ENCODE assay signal across 2 cellular contexts in genomic region chr4:40446785-40447184, GRCh38.
TF ChIP-seq lines count a peak whose summit lies in the region.

No MANE protein-coding gene starts in this region.

TF ChIP-seq in SK-N-SH treated with all-trans-retinoic acid at 6 μM for 48 hours, 23 proteins besides CTCF, POLR2A, EP300 and RAD21 (continued from another document):
- TF ChIP-seq CREB5 (CRISPR knock-in tag; IDR thresholded peaks at IDR 0.05; ENCODE audit: low read depth): no peak
- no peak for TF ChIP-seq ZNF8 (CRISPR knock-in tag; IDR thresholded peaks at IDR 0.05)
- no peak for TF ChIP-seq TCF4 (CRISPR knock-in tag; IDR thresholded peaks at IDR 0.05; ENCODE audit: borderline replicate concordance)
- no peak for TF ChIP-seq BACH2 (CRISPR knock-in tag; IDR thresholded peaks at IDR 0.05; ENCODE audit: borderline replicate concordance)
- TF ChIP-seq ESRRG (CRISPR knock-in tag; IDR thresholded peaks at IDR 0.05): no peak
- TF ChIP-seq, protein P1, sequence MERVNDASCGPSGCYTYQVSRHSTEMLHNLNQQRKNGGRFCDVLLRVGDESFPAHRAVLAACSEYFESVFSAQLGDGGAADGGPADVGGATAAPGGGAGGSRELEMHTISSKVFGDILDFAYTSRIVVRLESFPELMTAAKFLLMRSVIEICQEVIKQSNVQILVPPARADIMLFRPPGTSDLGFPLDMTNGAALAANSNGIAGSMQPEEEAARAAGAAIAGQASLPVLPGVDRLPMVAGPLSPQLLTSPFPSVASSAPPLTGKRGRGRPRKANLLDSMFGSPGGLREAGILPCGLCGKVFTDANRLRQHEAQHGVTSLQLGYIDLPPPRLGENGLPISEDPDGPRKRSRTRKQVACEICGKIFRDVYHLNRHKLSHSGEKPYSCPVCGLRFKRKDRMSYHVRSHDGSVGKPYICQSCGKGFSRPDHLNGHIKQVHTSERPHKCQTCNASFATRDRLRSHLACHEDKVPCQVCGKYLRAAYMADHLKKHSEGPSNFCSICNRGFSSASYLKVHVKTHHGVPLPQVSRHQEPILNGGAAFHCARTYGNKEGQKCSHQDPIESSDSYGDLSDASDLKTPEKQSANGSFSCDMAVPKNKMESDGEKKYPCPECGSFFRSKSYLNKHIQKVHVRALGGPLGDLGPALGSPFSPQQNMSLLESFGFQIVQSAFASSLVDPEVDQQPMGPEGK (CRISPR knock-in tag; IDR thresholded peaks at IDR 0.05; ENCODE audit: borderline replicate concordance): no peak
- no peak for TF ChIP-seq SNAI2 (CRISPR knock-in tag; IDR thresholded peaks at IDR 0.05)
- no peak for TF ChIP-seq PPARA (CRISPR knock-in tag; IDR thresholded peaks at IDR 0.05; ENCODE audit: borderline replicate concordance)
- TF ChIP-seq CSDC2 (CRISPR knock-in tag; IDR thresholded peaks at IDR 0.05): no peak
- no peak for TF ChIP-seq ISL1 (CRISPR knock-in tag; IDR thresholded peaks at IDR 0.05)

TF ChIP-seq in SK-N-SH, 30 proteins besides CTCF, POLR2A, EP300 and RAD21 (continued from another document):
- TF ChIP-seq, protein P2, sequence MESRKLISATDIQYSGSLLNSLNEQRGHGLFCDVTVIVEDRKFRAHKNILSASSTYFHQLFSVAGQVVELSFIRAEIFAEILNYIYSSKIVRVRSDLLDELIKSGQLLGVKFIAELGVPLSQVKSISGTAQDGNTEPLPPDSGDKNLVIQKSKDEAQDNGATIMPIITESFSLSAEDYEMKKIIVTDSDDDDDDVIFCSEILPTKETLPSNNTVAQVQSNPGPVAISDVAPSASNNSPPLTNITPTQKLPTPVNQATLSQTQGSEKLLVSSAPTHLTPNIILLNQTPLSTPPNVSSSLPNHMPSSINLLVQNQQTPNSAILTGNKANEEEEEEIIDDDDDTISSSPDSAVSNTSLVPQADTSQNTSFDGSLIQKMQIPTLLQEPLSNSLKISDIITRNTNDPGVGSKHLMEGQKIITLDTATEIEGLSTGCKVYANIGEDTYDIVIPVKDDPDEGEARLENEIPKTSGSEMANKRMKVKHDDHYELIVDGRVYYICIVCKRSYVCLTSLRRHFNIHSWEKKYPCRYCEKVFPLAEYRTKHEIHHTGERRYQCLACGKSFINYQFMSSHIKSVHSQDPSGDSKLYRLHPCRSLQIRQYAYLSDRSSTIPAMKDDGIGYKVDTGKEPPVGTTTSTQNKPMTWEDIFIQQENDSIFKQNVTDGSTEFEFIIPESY (IDR thresholded peaks at IDR 0.05; ENCODE audit: borderline replicate concordance, low read depth): no peak
- TF ChIP-seq CHD2 (IDR thresholded peaks at IDR 0.05; ENCODE audit: low read length, partially characterized antibody): no peak
